Comparison of ENCODE assay signal across 8 cellular contexts in genomic region chr1:147640553-147641165, GRCh38. TPM values are rescaled to one million over a fixed set of nuclear protein-coding genes. Genes with fewer than 3 reads are reported as not detected.
DNase-seq lines count a peak whose midpoint lies in the region; ATAC-seq, FAIRE-seq and TF ChIP-seq lines count a peak whose summit lies in the region.

No MANE protein-coding gene starts in this region.

- peaks cover 24% of the 10 kb centered on the region; the same call in 1 of the 2 replicates for H3F3A ChIP-seq in PC-9 (ENCODE audit: insufficient read depth, low read depth)

- H4K20me1 ChIP-seq in PC-9 (ENCODE audit: insufficient read depth): no peaks in the 10 kb centered on the region; the same call in 1 of the 2 replicates
- no peaks in the 10 kb centered on the region for H4K20me1 ChIP-seq in fibroblast of lung (ENCODE audit: control insufficient read depth, extremely low read depth, insufficient read depth, low read length)

- peaks cover 28% of the 10 kb centered on the region for H3K4me1 Mint-ChIP-seq in activated T-cell treated with anti-CD3 and anti-CD28 coated beads, Interleukin-2, amount 50 U/mL, for 24 hours (ENCODE audit: low read depth)

- peak; percentile 80 for ATAC-seq in GM21381 (IDR thresholded peaks at IDR 0.05; ENCODE audit: unreplicated experiment)

- peak; percentile 70 for DNase-seq in Caki2 (ENCODE audit: low read depth)
- peak; percentile 72 for DNase-seq in HTR-8/SVneo (ENCODE audit: insufficient read length, low spot score)
- DNase-seq in PC-9: peak in 1 of 2 experiments; percentile 69
- peak; percentile 80 for DNase-seq in activated T-cell treated with anti-CD3 and anti-CD28 coated beads, Interleukin-2, amount 50 U/mL, for 24 hours
- peak; percentile 71 to 82 for DNase-seq in fibroblast of lung (ENCODE audit: low read depth in 2 of 2)
- DNase-seq in substantia nigra (lab: John Stamatoyannopoulos, UW): peak in 40 of 49 donors; percentile 2 to 74 (median 36)

- POLR2A ChIA-PET in PC-9 (lab: Charles Lee; ENCODE audit: unreplicated experiment): interaction anchor here (0.5 to 0.6 kb wide), 2 partner anchors 97 to 194 kb away, joined by 3 to 4 read pairs; no protein-coding TSS in a partner anchor

- TF ChIP-seq CTCF in PC-9 (conservative IDR thresholded peaks at IDR 0.05): peak; percentile 83
- peak; percentile 73 to 94 for TF ChIP-seq CTCF in fibroblast of lung (conservative IDR thresholded peaks at IDR 0.05 in 1 of 2, IDR thresholded peaks at IDR 0.05 in 1 of 2; ENCODE audit: low read depth in 1 of 2, low read length in 2 of 2)
- TF ChIP-seq CTCF in neutrophil (IDR thresholded peaks at IDR 0.05): peak; percentile 94

- H3K27me3 Mint-ChIP-seq in activated T-cell treated with anti-CD3 and anti-CD28 coated beads, Interleukin-2, amount 50 U/mL, for 24 hours: no peaks in the 10 kb centered on the region

- H2AFZ ChIP-seq in PC-9: no peak overlapping the region
- H2AFZ ChIP-seq in fibroblast of lung (ENCODE audit: low read length): no peak overlapping the region

- intact Hi-C loops in PC-9 (cut with micrococcal nuclease; ENCODE audit: unreplicated experiment): loop anchor here (1.0 to 5.0 kb wide), 5 partner anchors 14 to 368 kb away; no protein-coding TSS in a partner anchor

- H3K27me3 ChIP-seq in PC-9 (ENCODE audit: insufficient read depth, low read depth): no peaks in the 10 kb centered on the region
- H3K27me3 ChIP-seq in fibroblast of lung (ENCODE audit: control insufficient read depth, insufficient read depth, low read length): no peaks in the 10 kb centered on the region
- no peaks in the 10 kb centered on the region for H3K27me3 ChIP-seq in neutrophil

- H3K4me1 ChIP-seq in PC-9 (replicated peaks; ENCODE audit: insufficient read depth) (peaks cover 8% of the 10 kb centered on the region; the same call in 1 of the 2 replicates), fibroblast of lung (ENCODE audit: control insufficient read depth, extremely low read depth, insufficient read depth, low read length) (no peaks in the 10 kb centered on the region), neutrophil (ENCODE audit: control insufficient read depth in 1 of 2, insufficient read depth in 1 of 2, low read depth in 1 of 2, low read length in 1 of 2) (peaks cover 76 to 93% of the 10 kb centered on the region in 2 experiments)

- H3K36me3 Mint-ChIP-seq in activated T-cell treated with anti-CD3 and anti-CD28 coated beads, Interleukin-2, amount 50 U/mL, for 24 hours (ENCODE audit: low read depth): peaks cover 8% of the 10 kb centered on the region

- no peak overlapping the region for H3K4me3 Mint-ChIP-seq in activated T-cell treated with anti-CD3 and anti-CD28 coated beads, Interleukin-2, amount 50 U/mL, for 24 hours

- no peak for FAIRE-seq in HTR-8/SVneo (lab: Jason Lieb, UNC)

- H3K9me3 Mint-ChIP-seq in activated T-cell treated with anti-CD3 and anti-CD28 coated beads, Interleukin-2, amount 50 U/mL, for 24 hours: no peaks in the 10 kb centered on the region

- H3K9me2 ChIP-seq in PC-9 (ENCODE audit: insufficient read depth): no peaks in the 10 kb centered on the region

- no peak overlapping the region for H3K9ac ChIP-seq in fibroblast of lung (ENCODE audit: insufficient read depth, low read length)

- H3K4me3 ChIP-seq in PC-9 (no peak overlapping the region), fibroblast of lung (replicated peaks in 1 of 4; ENCODE audit: control extremely low read depth in 1 of 4, insufficient read depth in 1 of 4, low read depth in 3 of 4, low read length in 4 of 4) (no peak overlapping the region), neutrophil (ENCODE audit: low read depth in 1 of 2, low read length in 1 of 2) (peak overlapping the region in 1 of 2 experiments; percentile 16)

- BruUV-seq in PC-9 (replicated peaks; lab: Mats Ljungman, UMichigan): no TSS peak

- peak overlapping the region; percentile 1 for H3K27ac Mint-ChIP-seq in activated T-cell treated with anti-CD3 and anti-CD28 coated beads, Interleukin-2, amount 50 U/mL, for 24 hours

- H3K27ac ChIP-seq in PC-9: no peak overlapping the region
- no peak overlapping the region for H3K27ac ChIP-seq in fibroblast of lung (ENCODE audit: insufficient read depth, low read length)
- peak overlapping the region; percentile 61 for H3K27ac ChIP-seq in neutrophil
- H3K27ac ChIP-seq in substantia nigra (ENCODE audit: low read depth, low read length, poor library complexity, severe bottlenecking): no peak overlapping the region

- no peaks in the 10 kb centered on the region for H3K79me2 ChIP-seq in PC-9 (ENCODE audit: low read depth)
- H3K79me2 ChIP-seq in fibroblast of lung (ENCODE audit: control insufficient read depth, insufficient read depth, low read length): no peaks in the 10 kb centered on the region

- in situ Hi-C loops in Caki2 (cut with HindIII; ENCODE audit: low pct_unique_long_range_greater_than_20kb, low sequenced_read_pairs): no loop called here

- CTCF ChIA-PET in PC-9 (lab: Charles Lee): interaction anchor here (0.6 to 1.2 kb wide), 3 partner anchors 35 to 252 kb away, joined by 4 to 6 read pairs (median 6); no protein-coding TSS in a partner anchor

- H3K4me2 ChIP-seq in PC-9 (no peak overlapping the region), fibroblast of lung (ENCODE audit: extremely low read depth, insufficient read depth, low read length) (no peak overlapping the region)

- H3K36me3 ChIP-seq in PC-9 (ENCODE audit: low read depth): peaks cover 54% of the 10 kb centered on the region
- H3K36me3 ChIP-seq in fibroblast of lung (ENCODE audit: control insufficient read depth, insufficient read depth, low read length): no peaks in the 10 kb centered on the region
- H3K36me3 ChIP-seq in neutrophil: peaks cover 18% of the 10 kb centered on the region

- H3K9me3 ChIP-seq in PC-9 (ENCODE audit: insufficient read depth, low read depth) (no peaks in the 10 kb centered on the region), fibroblast of lung (ENCODE audit: control insufficient read depth, insufficient read depth, low read depth, low read length) (no peaks in the 10 kb centered on the region), neutrophil (no peaks in the 10 kb centered on the region)

RNA-seq across cellular contexts. Expression of gene ACP6, which starts 29.7 kb away (rescaled TPM):
- 14.9 and 31.2 TPM in 2 replicates for total RNA-seq in Caki2 (2014; rRNA removed; shearing (Covaris generic); ENCODE audit: low replicate concordance)
- total RNA-seq in PC-9 (2021) (71.4 and 85.3 TPM in 2 replicates), fibroblast of lung (5.1 and 7.4 TPM in 2 replicates)
- 3.9 and 7.6 TPM in 2 replicates for polyA plus RNA-seq in fibroblast of lung
- 5.9 and 12.2 TPM in 2 replicates for polyA plus RNA-seq in fibroblast of lung (2012)
- polyA minus RNA-seq in fibroblast of lung (ENCODE audit: low replicate concordance): 5.3 and 11.6 TPM in 2 replicates
